Comparison of ENCODE assay signal across 4 cellular contexts in genomic region chr18:22701326-22701725, GRCh38.
"Had no signal": no experiment of that assay in that cellular context is flagged by ENCODE, and none has a peak within 500 bp of the region (broad histone marks: within the 10 kb centered on the region; RNA-seq: fewer than 3 reads in every experiment).

No MANE protein-coding gene starts in this region.

- ATAC-seq: GM23338 had no signal

- H3K4me3 Mint-ChIP-seq: GM23338, H9, IgD-negative memory B cell had no signal

- H3K9me3 Mint-ChIP-seq: GM23338, H9 had no signal

- H3K4me2 ChIP-seq: GM23338 had no signal

- H2AFZ ChIP-seq: GM23338 had no signal

- H3K4me1 Mint-ChIP-seq: GM23338, H9, IgD-negative memory B cell had no signal

- DNase-seq: H9, HCEC 1CT had no signal

- H3K27ac Mint-ChIP-seq: GM23338, H9, IgD-negative memory B cell had no signal

- H3K4me3 ChIP-seq: GM23338 had no signal
